In the genomic region with DNA sequence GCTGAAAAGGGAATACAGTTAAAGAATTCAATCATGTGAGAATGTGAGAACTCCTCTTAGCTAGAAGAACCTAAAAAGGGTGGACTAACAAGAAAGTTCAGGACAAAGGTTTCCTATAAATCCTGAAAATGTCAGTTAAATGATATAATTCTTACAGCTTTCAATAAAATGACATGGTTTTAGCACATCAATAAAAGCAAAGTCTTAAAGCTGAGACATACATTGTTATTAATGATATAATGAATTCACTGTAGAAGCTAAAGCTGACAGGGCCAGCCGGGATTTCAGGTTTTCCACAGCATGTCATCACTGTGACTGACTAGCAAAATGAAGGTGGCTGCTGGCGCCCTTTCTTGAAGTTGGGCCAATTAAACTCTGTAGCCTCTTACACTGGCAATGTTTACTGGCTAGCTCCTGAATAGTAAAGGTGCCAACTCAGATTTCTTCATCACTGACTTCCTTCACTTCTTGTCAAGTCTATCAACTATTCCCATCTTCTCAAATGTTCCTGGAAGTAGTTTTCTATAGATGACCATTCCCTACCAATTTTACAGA, we compare ENCODE assay signal across 1 cellular context.
TF ChIP-seq lines count a peak whose summit lies in the region.

No MANE protein-coding gene starts in this region.

TF ChIP-seq in K562, 482 proteins besides CTCF, POLR2A, EP300 and RAD21 (continued from another document):
- TF ChIP-seq CHAMP1 (IDR thresholded peaks at IDR 0.05) (no peak), ZNF224 (CRISPR knock-in tag; IDR thresholded peaks at IDR 0.05) (no peak), NBN (IDR thresholded peaks at IDR 0.05; ENCODE audit: low read depth) (no peak)
- TF ChIP-seq, protein P1, sequence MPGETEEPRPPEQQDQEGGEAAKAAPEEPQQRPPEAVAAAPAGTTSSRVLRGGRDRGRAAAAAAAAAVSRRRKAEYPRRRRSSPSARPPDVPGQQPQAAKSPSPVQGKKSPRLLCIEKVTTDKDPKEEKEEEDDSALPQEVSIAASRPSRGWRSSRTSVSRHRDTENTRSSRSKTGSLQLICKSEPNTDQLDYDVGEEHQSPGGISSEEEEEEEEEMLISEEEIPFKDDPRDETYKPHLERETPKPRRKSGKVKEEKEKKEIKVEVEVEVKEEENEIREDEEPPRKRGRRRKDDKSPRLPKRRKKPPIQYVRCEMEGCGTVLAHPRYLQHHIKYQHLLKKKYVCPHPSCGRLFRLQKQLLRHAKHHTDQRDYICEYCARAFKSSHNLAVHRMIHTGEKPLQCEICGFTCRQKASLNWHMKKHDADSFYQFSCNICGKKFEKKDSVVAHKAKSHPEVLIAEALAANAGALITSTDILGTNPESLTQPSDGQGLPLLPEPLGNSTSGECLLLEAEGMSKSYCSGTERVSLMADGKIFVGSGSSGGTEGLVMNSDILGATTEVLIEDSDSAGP (CRISPR knock-in tag; IDR thresholded peaks at IDR 0.05) = no peak
TF ChIP-seq in K562: peak in this region for 0.
